8 cellular contexts compared by ENCODE assay signal in genomic region chr2:8677646-8678592, GRCh38. TPM values are rescaled to one million over a fixed set of nuclear protein-coding genes. Genes with fewer than 3 reads are reported as not detected.
DNase-seq lines count a peak whose midpoint lies in the region; ATAC-seq and TF ChIP-seq lines count a peak whose summit lies in the region.

No MANE protein-coding gene starts in this region.

- peaks cover 35% of the 10 kb centered on the region for H3K27me3 Mint-ChIP-seq in activated CD4-positive, alpha-beta T cell treated with anti-CD3 and anti-CD28 coated beads for 36 hours
- H3K27me3 Mint-ChIP-seq in WTC11 (ENCODE audit: low read depth): peaks cover 67% of the 10 kb centered on the region

- peaks cover 0 to 32% (median 17%) of the 10 kb centered on the region in 4 donors for H3K4me1 ChIP-seq in tibial artery

- peaks cover 24% of the 10 kb centered on the region for H3K9me3 Mint-ChIP-seq in activated CD4-positive, alpha-beta T cell treated with anti-CD3 and anti-CD28 coated beads for 36 hours (ENCODE audit: low read depth)
- H3K9me3 Mint-ChIP-seq in WTC11: peaks cover 15% of the 10 kb centered on the region

- TF ChIP-seq CTCF in WTC11 (IDR thresholded peaks at IDR 0.05) (no peak), epithelial cell of esophagus (IDR thresholded peaks at IDR 0.05; ENCODE audit: insufficient read depth, low read depth, low read length, missing control alignments) (no peak), tibial artery (IDR thresholded peaks at IDR 0.05) (peak; percentile 13 to 40)

- POLR2A ChIA-PET in activated CD4-positive, alpha-beta T cell treated with anti-CD3 and anti-CD28 coated beads for 36 hours (lab: Charles Lee): interaction anchor here (0.6 to 2.2 kb wide), 3 partner anchors 134 to 745 kb away, joined by 3 to 8 read pairs (median 7); partner anchors contain the start of genes CPSF3 and ITGB1BP1
- POLR2A ChIA-PET in WTC11 (lab: Charles Lee): interaction anchor here (0.6 kb wide), 1 partner anchor 21 kb away, joined by 3 read pairs; no protein-coding TSS in a partner anchor

- H3K4me3 Mint-ChIP-seq in activated CD4-positive, alpha-beta T cell treated with anti-CD3 and anti-CD28 coated beads for 36 hours: peak overlapping the region; percentile 98
- peak overlapping the region; percentile 70 for H3K4me3 Mint-ChIP-seq in WTC11

- intact Hi-C loops in activated CD4-positive, alpha-beta T cell treated with anti-CD3 and anti-CD28 coated beads for 36 hours (cut with DNase I, micrococcal nuclease): loop anchor here in 1 of 2 experiments (1.0 kb wide), 3 partner anchors 95 to 190 kb away; partner anchors contain the start of gene KIDINS220
- intact Hi-C loops in tibial artery (cut with DNase I; ENCODE audit: low total_unique reads): loop anchor here (5.0 to 10.0 kb wide), 2 partner anchors 431 to 1137 kb away; no protein-coding TSS in a partner anchor

- no peak for ATAC-seq in activated CD4-positive, alpha-beta T cell treated with anti-CD3 and anti-CD28 coated beads for 36 hours
- ATAC-seq in WTC11 (peak; percentile 2), HG03439 (IDR thresholded peaks at IDR 0.05; ENCODE audit: unreplicated experiment) (no peak)

- no peaks in the 10 kb centered on the region for H3K36me3 ChIP-seq in tibial artery

- peak overlapping the region; percentile 70 for H3K27ac Mint-ChIP-seq in activated CD4-positive, alpha-beta T cell treated with anti-CD3 and anti-CD28 coated beads for 36 hours
- peak overlapping the region; percentile 99 for H3K27ac Mint-ChIP-seq in WTC11

- H3K4me3 ChIP-seq in epithelial cell of esophagus (ENCODE audit: low read length) (peak overlapping the region; percentile 36), tibial artery (peak overlapping the region; percentile 68 to 72)

- CTCF ChIA-PET in activated CD4-positive, alpha-beta T cell treated with anti-CD3 and anti-CD28 coated beads for 36 hours (lab: Charles Lee): interaction anchor here (0.6 kb wide), 1 partner anchor 1711 kb away, joined by 3 read pairs; no protein-coding TSS in a partner anchor
- CTCF ChIA-PET in WTC11 (lab: Charles Lee): interaction anchor here (0.6 to 2.5 kb wide), 6 partner anchors 15 to 273 kb away, joined by 3 to 13 read pairs (median 4); no protein-coding TSS in a partner anchor

- peak; percentile 65 for DNase-seq in activated CD4-positive, alpha-beta T cell treated with anti-CD3 and anti-CD28 coated beads for 36 hours
- DNase-seq in activated CD4-positive, alpha-beta T cell treated with anti-CD3 and anti-CD28 coated beads for 4 hours: no peak
- peak; percentile 81 for DNase-seq in NCI-H2196 (lab: John Stamatoyannopoulos, UW; ENCODE audit: unreplicated experiment)
- peak; percentile 63 for DNase-seq in WTC11 (ENCODE audit: low spot score)
- peak; percentile 14 for DNase-seq in epithelial cell of esophagus (ENCODE audit: low read depth)
- DNase-seq in midbrain (lab: John Stamatoyannopoulos, UW): peak; percentile 57
- DNase-seq in tibial artery: peak; percentile 65 to 84

- no peaks in the 10 kb centered on the region for H3K27me3 ChIP-seq in tibial artery

- peaks cover 23% of the 10 kb centered on the region for H3K36me3 Mint-ChIP-seq in activated CD4-positive, alpha-beta T cell treated with anti-CD3 and anti-CD28 coated beads for 36 hours (ENCODE audit: low read depth)
- H3K36me3 Mint-ChIP-seq in WTC11: peaks cover 26% of the 10 kb centered on the region

- H3K4me1 Mint-ChIP-seq in activated CD4-positive, alpha-beta T cell treated with anti-CD3 and anti-CD28 coated beads for 36 hours: peaks cover 31% of the 10 kb centered on the region
- H3K4me1 Mint-ChIP-seq in WTC11: peaks cover 39% of the 10 kb centered on the region

- peak overlapping the region; percentile 99 to 100 for H3K27ac ChIP-seq in tibial artery

- H3K9me3 ChIP-seq in tibial artery: peaks cover 0 to 8% (median 0%) of the 10 kb centered on the region in 3 donors

TF ChIP-seq in WTC11, 78 proteins besides CTCF, POLR2A, EP300 and RAD21:
- TF ChIP-seq NR1H2 (CRISPR knock-in tag; IDR thresholded peaks at IDR 0.05): no peak
- peak; percentile 58; the same call in 1 of the 2 replicates for TF ChIP-seq MAX (CRISPR knock-in tag; IDR thresholded peaks at IDR 0.05)

RNA-seq across cellular contexts. Expression of gene ID2, which starts 3.9 kb away (rescaled TPM):
- 100 to 1,000 TPM; 171 to 213 TPM for total RNA-seq in activated CD4-positive, alpha-beta T cell treated with anti-CD3 and anti-CD28 coated beads for 36 hours
- total RNA-seq in WTC11 (2021): 38.6 to 55.0 TPM (median 47.0 TPM) in 3 replicates

Comparison
In these comparisons a context has a peak if more than half of its experiments do, and no peak if none do; other contexts are left out.
1. DNase-seq: peak in activated CD4-positive, alpha-beta T cell treated with anti-CD3 and anti-CD28 coated beads for 36 hours (single experiment), NCI-H2196 (single experiment), WTC11 (single experiment), epithelial cell of esophagus (single experiment), midbrain (single experiment) and tibial artery (2 of 2); none in activated CD4-positive, alpha-beta T cell treated with anti-CD3 and anti-CD28 coated beads for 4 hours (0 of 2).
2. CTCF ChIP-seq: peak in tibial artery (2 of 2); none in WTC11 (single experiment) and epithelial cell of esophagus (single experiment).